In genomic region chr19:55069137-55069858, GRCh38 we compare ENCODE assay signal across 8 cellular contexts. TPM values are rescaled to one million over a fixed set of nuclear protein-coding genes. Genes with fewer than 3 reads are reported as not detected.
DNase-seq lines count a peak whose midpoint lies in the region; ATAC-seq lines count a peak whose summit lies in the region.

No MANE protein-coding gene starts in this region.

- H3K4me1 ChIP-seq in endocrine pancreas (ENCODE audit: control insufficient read depth, insufficient read depth, low read length) = no peaks in the 10 kb centered on the region

- peaks cover 40 to 53% of the 10 kb centered on the region in 2 donors for H3K27me3 Mint-ChIP-seq in natural killer cell treated with Interleukin-12 subunit alpha and Interleukin-12 subunit beta and Interleukin-15 and Interleukin-18, amount 100 ng/mL, for 72 hours

- DNase-seq in NCI-H2171 treated with DMSO at 0.1 percent for 48 hours (lab: John Stamatoyannopoulos, UW) = peak; percentile 17
- no peak for DNase-seq in NCI-H2171 (lab: John Stamatoyannopoulos, UW)
- peak; percentile 88 for DNase-seq in NCI-H2227 (lab: John Stamatoyannopoulos, UW; ENCODE audit: unreplicated experiment)
- DNase-seq in natural killer cell treated with Interleukin-12 subunit alpha and Interleukin-12 subunit beta and Interleukin-15 and Interleukin-18, amount 100 ng/mL, for 72 hours (ENCODE audit: low spot score) = peak; percentile 29
- no peak for DNase-seq in UCSD-AML1 (lab: John Stamatoyannopoulos, UW; ENCODE audit: unreplicated experiment)

- peak overlapping the region; percentile 47 for H3K9ac ChIP-seq in endocrine pancreas (ENCODE audit: control insufficient read depth, insufficient read depth, low read length)

- H3K9me3 Mint-ChIP-seq in natural killer cell treated with Interleukin-12 subunit alpha and Interleukin-12 subunit beta and Interleukin-15 and Interleukin-18, amount 100 ng/mL, for 72 hours = no peaks in the 10 kb centered on the region

- peaks cover 9 to 16% of the 10 kb centered on the region in 2 donors for H3K4me1 Mint-ChIP-seq in natural killer cell treated with Interleukin-12 subunit alpha and Interleukin-12 subunit beta and Interleukin-15 and Interleukin-18, amount 100 ng/mL, for 72 hours (ENCODE audit: low read depth in 2 of 2)

- peak overlapping the region; percentile 38 for H3K4me3 Mint-ChIP-seq in natural killer cell treated with Interleukin-12 subunit alpha and Interleukin-12 subunit beta and Interleukin-15 and Interleukin-18, amount 100 ng/mL, for 72 hours

- H3K36me3 ChIP-seq in endocrine pancreas (ENCODE audit: control insufficient read depth, insufficient read depth, low read length) = no peaks in the 10 kb centered on the region

- H3K4me3 ChIP-seq in endocrine pancreas (ENCODE audit: control insufficient read depth, insufficient read depth, low read length) = peak overlapping the region; percentile 74

- ATAC-seq in natural killer cell treated with Interleukin-12 subunit alpha and Interleukin-12 subunit beta and Interleukin-15 and Interleukin-18, amount 100 ng/mL, for 72 hours = peak; percentile 55 to 56
- no peak for ATAC-seq in HG02884 (IDR thresholded peaks at IDR 0.05; ENCODE audit: unreplicated experiment)
- no peak for ATAC-seq in GM18870 (IDR thresholded peaks at IDR 0.05; ENCODE audit: unreplicated experiment)

- H3K27ac Mint-ChIP-seq in natural killer cell treated with Interleukin-12 subunit alpha and Interleukin-12 subunit beta and Interleukin-15 and Interleukin-18, amount 100 ng/mL, for 72 hours = no peak overlapping the region

- H3K27me3 ChIP-seq in endocrine pancreas (ENCODE audit: control insufficient read depth, insufficient read depth, low read length) = no peaks in the 10 kb centered on the region

- no peaks in the 10 kb centered on the region for H3K36me3 Mint-ChIP-seq in natural killer cell treated with Interleukin-12 subunit alpha and Interleukin-12 subunit beta and Interleukin-15 and Interleukin-18, amount 100 ng/mL, for 72 hours

- H3K9me3 ChIP-seq in endocrine pancreas (ENCODE audit: control insufficient read depth, low read length) = no peaks in the 10 kb centered on the region

RNA-seq across cellular contexts. Expression of gene RDH13, which starts 6.3 kb away (rescaled TPM):
- 10 to 100 TPM; 13.4 to 31.0 TPM for total RNA-seq in natural killer cell treated with Interleukin-12 subunit alpha and Interleukin-12 subunit beta and Interleukin-15 and Interleukin-18, amount 100 ng/mL, for 72 hours

RNA-seq across cellular contexts. Expression of gene EPS8L1, which starts 6.4 kb away (rescaled TPM):
- 1 to 10 TPM; 1.3 to 8.7 TPM for total RNA-seq in natural killer cell treated with Interleukin-12 subunit alpha and Interleukin-12 subunit beta and Interleukin-15 and Interleukin-18, amount 100 ng/mL, for 72 hours

RNA-seq across cellular contexts. Expression of gene GP6, which starts 31.2 kb away (rescaled TPM):
- under 1 TPM in 1 of 2 donors, not detected in 1; 0.22 TPM for total RNA-seq in natural killer cell treated with Interleukin-12 subunit alpha and Interleukin-12 subunit beta and Interleukin-15 and Interleukin-18, amount 100 ng/mL, for 72 hours

RNA-seq across cellular contexts. Expression of gene PPP1R12C, which starts 48.1 kb away (rescaled TPM):
- total RNA-seq in natural killer cell treated with Interleukin-12 subunit alpha and Interleukin-12 subunit beta and Interleukin-15 and Interleukin-18, amount 100 ng/mL, for 72 hours = 100 to 1,000 TPM; 157 to 251 TPM

Comparison
In these comparisons a context has a peak if more than half of its experiments do, and no peak if none do; other contexts are left out.
1. DNase-seq: peak in NCI-H2171 treated with DMSO at 0.1 percent for 48 hours (single experiment), NCI-H2227 (single experiment) and natural killer cell treated with Interleukin-12 subunit alpha and Interleukin-12 subunit beta and Interleukin-15 and Interleukin-18, amount 100 ng/mL, for 72 hours (single experiment); none in NCI-H2171 (single experiment) and UCSD-AML1 (single experiment).
2. ATAC-seq: peak in natural killer cell treated with Interleukin-12 subunit alpha and Interleukin-12 subunit beta and Interleukin-15 and Interleukin-18, amount 100 ng/mL, for 72 hours (2 of 2); none in HG02884 (single experiment) and GM18870 (single experiment).